ENCODE assay signal across 1 cellular context in genomic region chr1:52552505-52553371, GRCh38.
A peak's percentile ranks its signal among the peaks of the same experiment; 100 is the strongest.
TF ChIP-seq lines count a peak whose summit lies in the region.

TSS of gene TUT4 (minus strand) at chr1:52553092. CDS start at chr1:52526280, 26,812 bp downstream.

TF ChIP-seq in HepG2, 621 proteins besides CTCF, POLR2A, EP300 and RAD21 (continued from another document and continues in another):
- no peak for TF ChIP-seq USF2 (IDR thresholded peaks at IDR 0.05; ENCODE audit: low read depth, low read length)
- TF ChIP-seq USF2 (CRISPR knock-in tag; IDR thresholded peaks at IDR 0.05; ENCODE audit: borderline replicate concordance) = 0 out of 2 replicates have a peak, but pooled peaks have one; percentile 27
- TF ChIP-seq ARID2 (CRISPR knock-in tag; IDR thresholded peaks at IDR 0.05; ENCODE audit: borderline replicate concordance) = no peak
- TF ChIP-seq ATM (IDR thresholded peaks at IDR 0.05; ENCODE audit: borderline replicate concordance) = no peak
- TF ChIP-seq PBX2 (CRISPR knock-in tag; IDR thresholded peaks at IDR 0.05) = no peak
- no peak for TF ChIP-seq ZNF646 (CRISPR knock-in tag; IDR thresholded peaks at IDR 0.05)
- no peak for TF ChIP-seq ZFP36L2 (CRISPR knock-in tag; IDR thresholded peaks at IDR 0.05)
- TF ChIP-seq GLMP (CRISPR knock-in tag; IDR thresholded peaks at IDR 0.05; ENCODE audit: borderline replicate concordance) = no peak
- no peak for TF ChIP-seq HDAC6 (IDR thresholded peaks at IDR 0.05; ENCODE audit: low read depth, low read length)
- no peak for TF ChIP-seq ZFP82 (CRISPR knock-in tag; IDR thresholded peaks at IDR 0.05; ENCODE audit: borderline replicate concordance)
- no peak for TF ChIP-seq JUND (CRISPR knock-in tag; IDR thresholded peaks at IDR 0.05)
- TF ChIP-seq ZBTB37 (CRISPR knock-in tag; IDR thresholded peaks at IDR 0.05) = no peak
- TF ChIP-seq PRPF4 (IDR thresholded peaks at IDR 0.05; ENCODE audit: low read depth, low read length, poor library complexity, severe bottlenecking) = no peak
- TF ChIP-seq CREB3 (CRISPR knock-in tag; IDR thresholded peaks at IDR 0.05) = no peak
- TF ChIP-seq ARNT (IDR thresholded peaks at IDR 0.05) = no peak
- no peak for TF ChIP-seq SETDB1 (CRISPR knock-in tag; IDR thresholded peaks at IDR 0.05; ENCODE audit: borderline replicate concordance)
- no peak for TF ChIP-seq ZNF530 (CRISPR knock-in tag; IDR thresholded peaks at IDR 0.05; ENCODE audit: low read depth)
- no peak; the same call in 1 of the 2 replicates for TF ChIP-seq ZNF770 (CRISPR knock-in tag; IDR thresholded peaks at IDR 0.05)
- no peak for TF ChIP-seq TEF (CRISPR knock-in tag; IDR thresholded peaks at IDR 0.05)
- TF ChIP-seq ATRX (CRISPR knock-in tag; IDR thresholded peaks at IDR 0.05; ENCODE audit: borderline replicate concordance) = no peak
- TF ChIP-seq ZNF44 (CRISPR knock-in tag; IDR thresholded peaks at IDR 0.05) = no peak
- no peak for TF ChIP-seq ZNF17 (CRISPR knock-in tag; IDR thresholded peaks at IDR 0.05)
- peak; percentile 80; the same call in 1 of the 2 replicates for TF ChIP-seq SRY (CRISPR knock-in tag; IDR thresholded peaks at IDR 0.05)
- TF ChIP-seq ZNF713 (CRISPR knock-in tag; IDR thresholded peaks at IDR 0.05) = no peak
- no peak for TF ChIP-seq ZNF205 (CRISPR knock-in tag; IDR thresholded peaks at IDR 0.05)
- TF ChIP-seq ZKSCAN1 (IDR thresholded peaks at IDR 0.05; ENCODE audit: low read length) = no peak
- no peak for TF ChIP-seq MIER2 (CRISPR knock-in tag; IDR thresholded peaks at IDR 0.05)
- peak; percentile 38; the same call in 1 of the 2 replicates for TF ChIP-seq ZNF275 (CRISPR knock-in tag; IDR thresholded peaks at IDR 0.05; ENCODE audit: borderline replicate concordance)
- no peak for TF ChIP-seq RFXAP (CRISPR knock-in tag; IDR thresholded peaks at IDR 0.05; ENCODE audit: borderline replicate concordance)
- no peak for TF ChIP-seq RORA (CRISPR knock-in tag; IDR thresholded peaks at IDR 0.05)
- TF ChIP-seq ZBTB7A (CRISPR knock-in tag; IDR thresholded peaks at IDR 0.05) = 0 out of 2 replicates have a peak, but pooled peaks have one; percentile 33
- no peak for TF ChIP-seq MYNN (CRISPR knock-in tag; IDR thresholded peaks at IDR 0.05; ENCODE audit: low read depth)
- TF ChIP-seq GABPA (IDR thresholded peaks at IDR 0.05; ENCODE audit: low read depth, low read length) = no peak
- TF ChIP-seq GABPA (CRISPR knock-in tag; IDR thresholded peaks at IDR 0.05; ENCODE audit: low read depth) = no peak
